In genomic region chr3:46899151-46900006, GRCh38 we compare ENCODE assay signal across 1 cellular context.
TF ChIP-seq lines count a peak whose summit lies in the region.

No MANE protein-coding gene starts in this region.

TF ChIP-seq in GM23338, 12 proteins besides CTCF, POLR2A, EP300 and RAD21 (continued from another document):
- no peak for TF ChIP-seq ZNF462 (CRISPR knock-in tag; IDR thresholded peaks at IDR 0.05)
- no peak for TF ChIP-seq ETS1 (IDR thresholded peaks at IDR 0.05)
- TF ChIP-seq STAT1 (IDR thresholded peaks at IDR 0.05; ENCODE audit: unreplicated experiment) = no peak
- TF ChIP-seq REST (IDR thresholded peaks at IDR 0.05; ENCODE audit: unreplicated experiment) = no peak
- no peak for TF ChIP-seq ZNF114 (CRISPR knock-in tag; IDR thresholded peaks at IDR 0.05)
- no peak for TF ChIP-seq JUNB (IDR thresholded peaks at IDR 0.05; ENCODE audit: unreplicated experiment)
- no peak for TF ChIP-seq CREB1 (CRISPR knock-in tag; IDR thresholded peaks at IDR 0.05; ENCODE audit: low read depth)
- no peak for TF ChIP-seq POLR2AphosphoS5 (IDR thresholded peaks at IDR 0.05; ENCODE audit: low read depth)
- TF ChIP-seq EZH2phosphoT487 (IDR thresholded peaks at IDR 0.05; ENCODE audit: unreplicated experiment) = no peak
- no peak for TF ChIP-seq ZNF331 (CRISPR knock-in tag; IDR thresholded peaks at IDR 0.05; ENCODE audit: low read depth)
- TF ChIP-seq NANOG (IDR thresholded peaks at IDR 0.05; ENCODE audit: borderline replicate concordance) = no peak
